ENCODE assay signal across 23 cellular contexts in genomic region chr3:39478226-39478625, GRCh38. TPM values are rescaled to one million over a fixed set of nuclear protein-coding genes. Genes with fewer than 3 reads are reported as not detected.
DNase-seq lines count a peak whose midpoint lies in the region; FAIRE-seq and TF ChIP-seq lines count a peak whose summit lies in the region.
"Had no signal": no experiment of that assay in that cellular context is flagged by ENCODE, and none has a peak within 500 bp of the region (broad histone marks: within the 10 kb centered on the region; RNA-seq: fewer than 3 reads in every experiment).

No MANE protein-coding gene starts in this region.

- TF ChIP-seq CTCF in D721Med (IDR thresholded peaks at IDR 0.05; ENCODE audit: insufficient read depth, missing control alignments) (no peak), bronchial epithelial cell (IDR thresholded peaks at IDR 0.05; ENCODE audit: insufficient read depth, low read length, severe bottlenecking) (no peak), epithelial cell of esophagus (IDR thresholded peaks at IDR 0.05; ENCODE audit: insufficient read depth, low read depth, low read length, missing control alignments) (no peak)

- H3K4me1 ChIP-seq in trophoblast cell (ENCODE audit: control insufficient read depth in 1 of 2, insufficient read depth in 2 of 2, low read length in 2 of 2), result peaks cover 4% of the 10 kb centered on the region in 2 experiments
- H3K4me1 ChIP-seq: A549, BE2C had no signal

- no peak overlapping the region for H4K8ac ChIP-seq in trophoblast cell (ENCODE audit: low read depth, low read length)

- no peak overlapping the region for H4K12ac ChIP-seq in trophoblast cell (ENCODE audit: low read depth, low read length)

- H3K27me3 ChIP-seq in bronchial epithelial cell (ENCODE audit: control insufficient read depth, insufficient read depth, low read length) (no peaks in the 10 kb centered on the region), trophoblast cell (ENCODE audit: insufficient read depth, low read length) (no peaks in the 10 kb centered on the region)
- H3K27me3 ChIP-seq: BE2C, BLaER1 had no signal

- H3K18ac ChIP-seq in trophoblast cell (ENCODE audit: low read length), result no peak overlapping the region

- no peak overlapping the region for H4K91ac ChIP-seq in trophoblast cell (ENCODE audit: low read depth, low read length)

- no peak overlapping the region for H2BK120ac ChIP-seq in trophoblast cell (ENCODE audit: insufficient read depth, low read length, poor library complexity)

- H3K4ac ChIP-seq in trophoblast cell (ENCODE audit: low read depth, low read length), result no peak overlapping the region

- no peak overlapping the region for H2AFZ ChIP-seq in trophoblast cell (ENCODE audit: insufficient read depth, low read length, poor library complexity)

- WGBS in trophoblast cell (ENCODE audit: extremely low coverage, insufficient coverage, insufficient read length), result no CpG with 5 or more reads among the region's 1 CpG

- H3K79me2 ChIP-seq in trophoblast cell (ENCODE audit: control insufficient read depth, insufficient read depth, low read length, poor library complexity), result no peaks in the 10 kb centered on the region

- no peak overlapping the region for H3K14ac ChIP-seq in trophoblast cell (ENCODE audit: low read length)

- H3K9me3 ChIP-seq in trophoblast cell (ENCODE audit: insufficient read depth, low read depth, low read length), result no peaks in the 10 kb centered on the region
- H3K9me3 ChIP-seq: A549, BE2C had no signal

- no peak overlapping the region for H3K4me2 ChIP-seq in trophoblast cell (ENCODE audit: low read length)
- H3K4me2 ChIP-seq: A549, BLaER1 had no signal

- H2AK5ac ChIP-seq in trophoblast cell (ENCODE audit: low read length), result no peak overlapping the region

- no peak overlapping the region for H2BK5ac ChIP-seq in trophoblast cell (ENCODE audit: low read depth, low read length, poor library complexity)

- H3K9ac ChIP-seq in trophoblast cell (ENCODE audit: low read length), result no peak overlapping the region
- H3K9ac ChIP-seq: BLaER1 had no signal

- no peak overlapping the region for H2BK12ac ChIP-seq in trophoblast cell (ENCODE audit: low read length)

- H3K36me3 ChIP-seq in bronchial epithelial cell (ENCODE audit: control insufficient read depth, insufficient read depth, low read length), result no peaks in the 10 kb centered on the region
- H3K36me3 ChIP-seq in trophoblast cell (ENCODE audit: control insufficient read depth in 1 of 2, insufficient read depth in 2 of 2, low read length in 2 of 2), result no peaks in the 10 kb centered on the region
- H3K36me3 ChIP-seq: BE2C, BLaER1 had no signal

- H3K79me1 ChIP-seq in trophoblast cell (ENCODE audit: low read length), result peaks cover 3% of the 10 kb centered on the region

- no peak overlapping the region for H3K27ac ChIP-seq in trophoblast cell (ENCODE audit: low read depth, low read length)
- H3K27ac ChIP-seq: 22Rv1, A549, BLaER1 had no signal

- H3K23ac ChIP-seq in trophoblast cell (ENCODE audit: low read length), result no peak overlapping the region

- DNase-seq in D721Med (ENCODE audit: insufficient read length, low spot score) (no peak), bronchial epithelial cell (ENCODE audit: low read depth) (peak; percentile 43), epithelial cell of esophagus (ENCODE audit: low read depth) (peak; percentile 58), trophoblast cell (peak; percentile 44 to 87), AG20443 (ENCODE audit: low spot score) (no peak), hippocampal formation (lab: John Stamatoyannopoulos, UW) (no peak), retina (no peak)
- no peak for DNase-seq in stimulated activated naive CD4-positive, alpha-beta T cell (lab: John Stamatoyannopoulos, UW)
- DNase-seq: BE2C; C1 segment of cervical spinal cord; CD4-positive, alpha-beta memory T cell; CD4-positive, CD25-positive, alpha-beta regulatory T cell; CD8-positive, alpha-beta memory T cell; COR-L47; DMS79 treated with DMSO at 0.1 percent for 48 hours; GF-D8 had no signal

- FAIRE-seq in D721Med (lab: Jason Lieb, UNC) (peak; percentile 51), bronchial epithelial cell (lab: Jason Lieb, UNC) (no peak)
- FAIRE-seq: A549, GM12891, GM19239 had no signal

- no peak overlapping the region for H3K4me3 ChIP-seq in bronchial epithelial cell (ENCODE audit: low read depth, low read length)
- no peak overlapping the region for H3K4me3 ChIP-seq in epithelial cell of esophagus (ENCODE audit: low read length)
- no peak overlapping the region for H3K4me3 ChIP-seq in trophoblast cell (ENCODE audit: low read depth, low read length)
- H3K4me3 ChIP-seq: A549, BLaER1 had no signal

RNA-seq across cellular contexts. Expression of gene MOBP, which starts 10.7 kb away (rescaled TPM):
- not detected in 2 replicates for total RNA-seq in bronchial epithelial cell
- 0.07 and 0.21 TPM in 2 replicates for polyA plus RNA-seq in trophoblast cell (2013)
- total RNA-seq: A172; CD4-positive, alpha-beta memory T cell; CD4-positive, CD25-positive, alpha-beta regulatory T cell; CD8-positive, alpha-beta memory T cell had no signal
- polyA plus RNA-seq: CD14-positive monocyte; CD4-positive, alpha-beta memory T cell; CD4-positive, CD25-positive, alpha-beta regulatory T cell; CD8-positive, alpha-beta memory T cell had no signal

Comparison
In these comparisons a context has a peak if more than half of its experiments do, and no peak if none do; other contexts are left out.
1. DNase-seq: peak in bronchial epithelial cell (single experiment), epithelial cell of esophagus (single experiment) and trophoblast cell (2 of 2); none in D721Med (single experiment), AG20443 (single experiment), stimulated activated naive CD4-positive, alpha-beta T cell (0 of 6), hippocampal formation (0 of 2) and retina (single experiment).